ENCODE assay signal across 12 cellular contexts in the genomic region with DNA sequence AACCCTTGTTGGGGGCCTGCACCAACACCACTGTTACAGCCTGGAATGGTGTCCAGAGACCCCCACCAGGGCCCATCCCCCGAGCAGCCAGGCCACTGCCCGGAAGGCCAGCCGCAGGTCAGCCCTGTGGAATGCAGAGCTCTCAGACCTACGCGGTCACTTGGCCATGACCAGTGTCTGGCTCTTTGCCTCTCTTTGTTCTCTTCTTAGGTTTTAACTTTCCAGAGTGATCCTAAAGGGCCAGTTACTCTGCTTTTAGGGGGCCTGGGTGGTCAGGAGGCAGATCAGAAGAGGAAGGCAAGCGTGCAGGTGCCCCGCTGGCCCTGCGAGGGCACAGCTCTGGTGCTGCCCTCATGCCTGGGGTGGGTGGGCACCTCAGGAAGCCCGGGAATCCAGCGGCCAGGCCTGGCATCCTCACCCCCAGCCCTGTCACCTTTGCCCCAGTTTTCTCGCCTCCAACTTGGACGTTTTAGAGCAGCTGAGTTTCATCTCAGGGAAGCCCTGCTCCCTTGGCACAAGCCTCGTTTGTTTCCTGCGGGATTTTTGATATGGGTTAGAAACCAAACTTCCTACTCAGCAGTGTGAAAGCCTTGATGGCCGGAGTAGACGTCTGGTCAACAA.
DNase-seq lines count a peak whose midpoint lies in the region; ATAC-seq, FAIRE-seq and TF ChIP-seq lines count a peak whose summit lies in the region.
"Had no signal": no experiment of that assay in that cellular context is flagged by ENCODE, and none has a peak within 500 bp of the region (broad histone marks: within the 10 kb centered on the region; RNA-seq: fewer than 3 reads in every experiment).

No MANE protein-coding gene starts in this region.

- DNase-seq in H54 (ENCODE audit: insufficient read length, low spot score) (peak; percentile 35), coronary artery (ENCODE audit: low spot score) (no peak), left kidney (ENCODE audit: low read depth, low spot score) (peak; percentile 87), gastrocnemius medialis (peak in 1 of 2 donors; percentile 8), NCI-H1930 (lab: John Stamatoyannopoulos, UW) (no peak), amniotic stem cell (lab: John Stamatoyannopoulos, UW) (no peak), NCI-H1105 (lab: John Stamatoyannopoulos, UW) (no peak)
- DNase-seq: mucosa of descending colon had no signal

- FAIRE-seq in H54 (lab: Jason Lieb, UNC): no peak
- FAIRE-seq: D721Med, endometrium had no signal

- TF ChIP-seq CTCF in coronary artery (IDR thresholded peaks at IDR 0.05) (no peak), gastrocnemius medialis (IDR thresholded peaks at IDR 0.05 in 4 of 5, conservative IDR thresholded peaks at IDR 0.05 in 1 of 5) (no peak)

- no peaks in the 10 kb centered on the region for H3K27me3 ChIP-seq in gastrocnemius medialis
- H3K27me3 ChIP-seq: upper lobe of left lung had no signal

- H3K9me3 ChIP-seq in gastrocnemius medialis: no peaks in the 10 kb centered on the region
- H3K9me3 ChIP-seq: mucosa of descending colon, upper lobe of left lung had no signal

- intact Hi-C loops in gastrocnemius medialis (cut with DNase I; ENCODE audit: low total_unique reads): no loop called here

- H3K4me3 ChIP-seq in coronary artery: no peak overlapping the region
- peak overlapping the region in 3 of 4 donors; percentile 3 to 10 (median 7) for H3K4me3 ChIP-seq in gastrocnemius medialis
- H3K4me3 ChIP-seq: mucosa of descending colon, upper lobe of left lung had no signal

- no peaks in the 10 kb centered on the region for H3K36me3 ChIP-seq in gastrocnemius medialis
- H3K36me3 ChIP-seq: upper lobe of left lung had no signal

- H3K4me1 ChIP-seq in gastrocnemius medialis: peaks cover 43 to 45% of the 10 kb centered on the region in 2 donors

- ATAC-seq in gastrocnemius medialis (no peak), HG03159 (IDR thresholded peaks at IDR 0.05; ENCODE audit: unreplicated experiment) (no peak)
- ATAC-seq: mucosa of descending colon had no signal

- H3K27ac ChIP-seq in coronary artery: peak overlapping the region; percentile 53 to 88
- H3K27ac ChIP-seq in gastrocnemius medialis: peak overlapping the region in 3 of 4 donors; percentile 61 to 63 (median 63)

- no peak for TF ChIP-seq POLR2A in H54 (IDR thresholded peaks at IDR 0.05; ENCODE audit: low read depth, low read length)
- TF ChIP-seq POLR2A in gastrocnemius medialis (IDR thresholded peaks at IDR 0.05): no peak

- in situ Hi-C loops in gastrocnemius medialis (cut with MboI; ENCODE audit: low sequenced_read_pairs in 4 of 4): loop anchor here in 1 of 4 donors (10.0 kb wide), 1 partner anchor 51 kb away; no protein-coding TSS in a partner anchor

Comparison
In these comparisons a context has a peak if more than half of its experiments do, and no peak if none do; other contexts are left out.
1. DNase-seq: peak in H54 (single experiment) and left kidney (single experiment); none in coronary artery (single experiment), NCI-H1930 (0 of 2), amniotic stem cell (single experiment) and NCI-H1105 (single experiment).